Comparison of ENCODE assay signal across 8 cellular contexts in the genomic region with DNA sequence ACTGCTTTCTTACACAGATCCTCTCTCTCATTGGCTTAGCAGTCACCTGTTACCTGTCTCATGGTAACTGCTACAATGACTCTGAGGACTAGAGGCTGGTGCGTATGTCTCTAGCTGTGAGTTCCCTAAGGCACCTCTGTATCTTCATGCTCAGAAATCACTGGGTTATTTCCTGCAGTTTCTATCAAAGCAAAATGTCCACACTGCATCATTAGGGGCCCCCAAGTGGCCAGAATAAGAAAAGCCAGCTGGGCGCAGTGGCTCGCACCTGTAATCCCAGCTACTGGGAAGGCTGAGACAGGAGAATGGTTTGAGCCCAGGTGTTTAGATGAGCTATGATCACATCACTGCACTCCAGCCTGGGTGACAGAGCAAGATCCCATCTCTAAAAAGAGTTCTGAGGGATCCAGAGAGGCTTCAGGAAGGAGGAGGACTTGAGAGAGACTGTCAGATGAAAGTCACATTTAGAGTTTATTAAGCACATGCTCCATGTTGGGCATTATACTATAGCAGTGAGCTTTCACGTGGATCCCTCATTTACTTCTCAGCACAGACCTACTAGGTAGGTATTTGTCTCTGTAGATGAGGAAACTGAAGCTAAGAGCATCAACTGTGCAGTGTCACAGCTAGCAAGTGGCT. TPM values are rescaled to one million over a fixed set of nuclear protein-coding genes. Genes with fewer than 3 reads are reported as not detected.
DNase-seq lines count a peak whose midpoint lies in the region; ATAC-seq and TF ChIP-seq lines count a peak whose summit lies in the region.

No MANE protein-coding gene starts in this region.

- peak; percentile 93 for TF ChIP-seq CTCF in C4-2B (conservative IDR thresholded peaks at IDR 0.05)
- TF ChIP-seq CTCF in GM13976 (IDR thresholded peaks at IDR 0.05; ENCODE audit: borderline replicate concordance, control extremely low read depth, extremely low read depth, insufficient read depth, missing control alignments), result peak; percentile 72
- TF ChIP-seq CTCF in body of pancreas (IDR thresholded peaks at IDR 0.05), result peak; percentile 69 to 84 (median 77)

- no peak overlapping the region for H3K4me3 ChIP-seq in body of pancreas

- WGBS in body of pancreas, 2 donors, result 3 to 5% methylated on average over 4 of the region's 4 CpGs

- H3K27ac ChIP-seq in C4-2B (no peak overlapping the region), body of pancreas (peak overlapping the region in 3 of 4 donors; percentile 35 to 38 (median 36))

- intact Hi-C loops in body of pancreas (cut with DNase I), result loop anchor here (5.0 kb wide), 1 partner anchor 35 kb away; no protein-coding TSS in a partner anchor

- peak; percentile 68 for DNase-seq in GM13976 (ENCODE audit: low spot score)
- peak; percentile 49 for DNase-seq in NCI-H526 treated with DMSO at 0.1 percent for 48 hours (lab: John Stamatoyannopoulos, UW)
- peak; percentile 68 to 77 (median 70) for DNase-seq in body of pancreas
- peak; percentile 59 to 68 for DNase-seq in lung microvascular endothelial cell (ENCODE audit: low read depth in 2 of 2)
- DNase-seq in NCI-H128 (lab: John Stamatoyannopoulos, UW; ENCODE audit: unreplicated experiment), result no peak

- H3K36me3 ChIP-seq in body of pancreas (replicated peaks in 1 of 2; ENCODE audit: insufficient read depth in 1 of 2, low read depth in 2 of 2), result no peaks in the 10 kb centered on the region

- H3K9me3 ChIP-seq in body of pancreas, result no peaks in the 10 kb centered on the region

- TF ChIP-seq POLR2A in body of pancreas (IDR thresholded peaks at IDR 0.05), result no peak

- peak; percentile 38 for ATAC-seq in body of pancreas
- ATAC-seq in GM18511 (IDR thresholded peaks at IDR 0.05; ENCODE audit: unreplicated experiment), result no peak
- no peak for ATAC-seq in GM21423 (IDR thresholded peaks at IDR 0.05; ENCODE audit: unreplicated experiment)

- H3K4me1 ChIP-seq in body of pancreas, result peaks cover 30% of the 10 kb centered on the region

- in situ Hi-C loops in GM13976 (cut with MboI; ENCODE audit: low sequenced_read_pairs, unreplicated experiment), result loop anchor here (5.0 kb wide), 1 partner anchor 40 kb away; no protein-coding TSS in a partner anchor

- no peaks in the 10 kb centered on the region for H3K27me3 ChIP-seq in body of pancreas

RNA-seq across cellular contexts. Expression of a gene that starts 2.3 kb away (rescaled TPM):
- 10 to 100 TPM; 10.9 to 14.8 TPM for total RNA-seq in body of pancreas
- 32.9 and 41.5 TPM in 2 replicates for total RNA-seq in lung microvascular endothelial cell

RNA-seq across cellular contexts. Expression of a gene that starts 17.9 kb away (rescaled TPM):
- total RNA-seq in body of pancreas, result 1 to 10 TPM; 6.2 to 6.3 TPM
- not detected in 2 replicates for total RNA-seq in lung microvascular endothelial cell

RNA-seq across cellular contexts. Expression of a gene that starts 37.2 kb away (rescaled TPM):
- 1 to 10 TPM in 1 of 2 donors, under 1 TPM in 1; 0.33 to 3.6 TPM for total RNA-seq in body of pancreas
- total RNA-seq in lung microvascular endothelial cell, result 48.0 and 75.2 TPM in 2 replicates

RNA-seq across cellular contexts. Expression of a gene that starts 48.1 kb away (rescaled TPM):
- total RNA-seq in body of pancreas, result 100 to 1,000 TPM; 110 to 134 TPM
- total RNA-seq in lung microvascular endothelial cell, result 0.40 and 0.65 TPM in 2 replicates

Comparison
In these comparisons a context has a peak if more than half of its experiments do, and no peak if none do; other contexts are left out.
1. RNA of a gene that starts 37.2 kb away (total RNA-seq): 48.0 to 75.2 TPM in lung microvascular endothelial cell; 0.33 to 3.6 TPM in body of pancreas; every median in the first group is over 10 times any median in the second.
2. Peak in every context shown above with its lines, with median percentiles within 50 percentile points of each other: CTCF ChIP-seq.